23 cellular contexts compared by ENCODE assay signal in the genomic region with DNA sequence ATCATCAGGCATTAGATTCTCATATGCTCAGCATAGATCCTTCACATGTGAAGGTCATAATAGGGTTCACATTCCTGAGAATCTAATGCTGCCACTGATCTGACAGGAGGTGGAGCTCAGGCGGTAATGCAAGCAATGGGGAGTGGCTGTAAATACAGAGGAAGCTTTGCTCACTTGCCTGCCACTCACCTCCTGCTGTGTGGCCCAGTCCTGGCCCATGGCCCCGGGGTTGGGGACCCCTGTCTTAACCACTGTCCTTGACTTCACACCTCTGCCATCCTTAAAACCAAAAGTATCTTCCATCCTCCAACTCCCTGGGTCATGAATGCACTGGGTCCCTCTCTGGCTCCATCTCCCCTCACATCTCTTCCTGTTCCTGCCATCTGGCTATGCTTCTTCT.
DNase-seq lines count a peak whose midpoint lies in the region; ATAC-seq and TF ChIP-seq lines count a peak whose summit lies in the region.
"Had no signal": no experiment of that assay in that cellular context is flagged by ENCODE, and none has a peak within 500 bp of the region (broad histone marks: within the 10 kb centered on the region; RNA-seq: fewer than 3 reads in every experiment).

No MANE protein-coding gene starts in this region.

- peak; percentile 54 for DNase-seq in cardiac septum (ENCODE audit: low spot score)
- no peak for DNase-seq in Right ventricle myocardium superior
- DNase-seq in islet precursor cell = peak; percentile 29
- peak; percentile 16 for DNase-seq in posterior vena cava (ENCODE audit: low spot score)
- peak; percentile 42 for DNase-seq in upper lobe of right lung
- DNase-seq in NCI-H2029 (lab: John Stamatoyannopoulos, UW) = no peak
- DNase-seq in activated CD4-positive, CD25-positive, alpha-beta regulatory T cell treated with anti-CD3 and anti-CD28 coated beads, Interleukin-2, amount 50 U/mL, for 72 hours = no peak
- DNase-seq: 8988T; ACHN; AML-193; BE2C; CD4-positive, alpha-beta T cell; CD8-positive, alpha-beta memory T cell; DMS 273 treated with DMSO at 0.1 percent for 48 hours; DMS79; EL; GDM1; GOT3 had no signal

- peaks cover 7% of the 10 kb centered on the region for H3K27me3 ChIP-seq in upper lobe of right lung
- H3K27me3 ChIP-seq: BE2C; BLaER1 treated with 17β-estradiol and CSF1 and Interleukin-3, amounts not matched to agents 10 nM and 100 nM had no signal

- no peak for ATAC-seq in Right ventricle myocardium superior (ENCODE audit: poor library complexity)
- ATAC-seq in upper lobe of right lung = no peak
- ATAC-seq in GM19324 (IDR thresholded peaks at IDR 0.05; ENCODE audit: low FRiP score, unreplicated experiment) = no peak
- ATAC-seq: A549, GM12878 had no signal

- no peaks in the 10 kb centered on the region for H3K36me3 ChIP-seq in upper lobe of right lung
- H3K36me3 ChIP-seq: BE2C; BLaER1 treated with 17β-estradiol and CSF1 and Interleukin-3, amounts not matched to agents 10 nM and 100 nM; HAP-1 had no signal

- H3K9me3 ChIP-seq in upper lobe of right lung = no peaks in the 10 kb centered on the region
- H3K9me3 ChIP-seq: A549; BE2C; BLaER1 treated with 17β-estradiol and CSF1 and Interleukin-3, amounts not matched to agents 10 nM and 100 nM; HAP-1 had no signal

- H3K4me3 ChIP-seq in upper lobe of right lung = no peak overlapping the region
- H3K4me3 ChIP-seq: A549; BLaER1 treated with 17β-estradiol and CSF1 and Interleukin-3, amounts not matched to agents 10 nM and 100 nM; GM12878; HAP-1 had no signal

- no peak overlapping the region for H3K27ac ChIP-seq in upper lobe of right lung
- H3K27ac ChIP-seq: A549; BLaER1 treated with 17β-estradiol and CSF1 and Interleukin-3, amounts not matched to agents 10 nM and 100 nM had no signal

- intact Hi-C loops in cardiac septum (cut with DNase I) = no loop called here
- intact Hi-C loops in Right ventricle myocardium superior (cut with DNase I) = no loop called here
- intact Hi-C loops in posterior vena cava (cut with DNase I) = no loop called here
- intact Hi-C loops in upper lobe of right lung (cut with DNase I) = no loop called here

- TF ChIP-seq CTCF in upper lobe of right lung (IDR thresholded peaks at IDR 0.05) = no peak

- no peaks in the 10 kb centered on the region for H3K4me1 ChIP-seq in upper lobe of right lung
- H3K4me1 ChIP-seq: A549; BE2C; BLaER1 treated with 17β-estradiol and CSF1 and Interleukin-3, amounts not matched to agents 10 nM and 100 nM; HAP-1 had no signal

Comparison
In these comparisons a context has a peak if more than half of its experiments do, and no peak if none do; other contexts are left out.
1. DNase-seq: peak in cardiac septum (single experiment), islet precursor cell (single experiment), posterior vena cava (single experiment) and upper lobe of right lung (single experiment); none in Right ventricle myocardium superior (single experiment), NCI-H2029 (single experiment) and activated CD4-positive, CD25-positive, alpha-beta regulatory T cell treated with anti-CD3 and anti-CD28 coated beads, Interleukin-2, amount 50 U/mL, for 72 hours (single experiment).